ENCODE assay signal across 1 cellular context in the genomic region with DNA sequence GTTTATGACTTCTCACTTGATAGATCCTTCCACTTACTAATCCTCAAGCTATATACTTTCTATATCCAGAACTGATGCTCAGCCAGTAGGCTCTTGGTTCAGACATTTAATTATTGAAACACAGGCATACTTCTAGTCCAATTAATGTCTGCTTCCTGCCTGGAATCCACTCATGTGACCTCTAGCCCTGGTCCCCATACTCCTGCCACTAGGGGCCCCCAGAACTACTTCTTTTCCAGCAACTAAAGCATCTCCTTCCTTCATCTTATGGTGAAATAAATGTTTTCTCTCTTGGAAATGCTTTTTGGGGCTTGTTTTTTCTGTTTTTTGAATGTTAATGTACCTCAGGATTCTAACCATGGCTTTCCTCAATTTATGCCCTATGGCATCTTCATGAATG.
TF ChIP-seq lines count a peak whose summit lies in the region.

No MANE protein-coding gene starts in this region.

TF ChIP-seq in HepG2, 621 proteins besides CTCF, POLR2A, EP300 and RAD21 (continued from another document):
- TF ChIP-seq, protein P1, sequence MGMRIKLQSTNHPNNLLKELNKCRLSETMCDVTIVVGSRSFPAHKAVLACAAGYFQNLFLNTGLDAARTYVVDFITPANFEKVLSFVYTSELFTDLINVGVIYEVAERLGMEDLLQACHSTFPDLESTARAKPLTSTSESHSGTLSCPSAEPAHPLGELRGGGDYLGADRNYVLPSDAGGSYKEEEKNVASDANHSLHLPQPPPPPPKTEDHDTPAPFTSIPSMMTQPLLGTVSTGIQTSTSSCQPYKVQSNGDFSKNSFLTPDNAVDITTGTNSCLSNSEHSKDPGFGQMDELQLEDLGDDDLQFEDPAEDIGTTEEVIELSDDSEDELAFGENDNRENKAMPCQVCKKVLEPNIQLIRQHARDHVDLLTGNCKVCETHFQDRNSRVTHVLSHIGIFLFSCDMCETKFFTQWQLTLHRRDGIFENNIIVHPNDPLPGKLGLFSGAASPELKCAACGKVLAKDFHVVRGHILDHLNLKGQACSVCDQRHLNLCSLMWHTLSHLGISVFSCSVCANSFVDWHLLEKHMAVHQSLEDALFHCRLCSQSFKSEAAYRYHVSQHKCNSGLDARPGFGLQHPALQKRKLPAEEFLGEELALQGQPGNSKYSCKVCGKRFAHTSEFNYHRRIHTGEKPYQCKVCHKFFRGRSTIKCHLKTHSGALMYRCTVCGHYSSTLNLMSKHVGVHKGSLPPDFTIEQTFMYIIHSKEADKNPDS (CRISPR knock-in tag; IDR thresholded peaks at IDR 0.05), result no peak
- TF ChIP-seq ZNF530 (CRISPR knock-in tag; IDR thresholded peaks at IDR 0.05; ENCODE audit: low read depth) (no peak), PHF21A (CRISPR knock-in tag; IDR thresholded peaks at IDR 0.05) (no peak), NCOA1 (CRISPR knock-in tag; IDR thresholded peaks at IDR 0.05) (no peak), ERF (CRISPR knock-in tag; IDR thresholded peaks at IDR 0.05) (no peak)
- TF ChIP-seq, protein P2, sequence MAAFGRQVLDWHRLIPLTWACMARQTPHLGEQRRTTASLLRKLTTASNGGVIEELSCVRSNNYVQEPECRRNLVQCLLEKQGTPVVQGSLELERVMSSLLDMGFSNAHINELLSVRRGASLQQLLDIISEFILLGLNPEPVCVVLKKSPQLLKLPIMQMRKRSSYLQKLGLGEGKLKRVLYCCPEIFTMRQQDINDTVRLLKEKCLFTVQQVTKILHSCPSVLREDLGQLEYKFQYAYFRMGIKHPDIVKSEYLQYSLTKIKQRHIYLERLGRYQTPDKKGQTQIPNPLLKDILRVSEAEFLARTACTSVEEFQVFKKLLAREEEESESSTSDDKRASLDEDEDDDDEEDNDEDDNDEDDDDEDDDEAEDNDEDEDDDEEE (CRISPR knock-in tag; IDR thresholded peaks at IDR 0.05), result no peak
TF ChIP-seq in HepG2: peak in this region for 0.
